In genomic region chr20:46004187-46004586, GRCh38 we compare ENCODE assay signal across 19 cellular contexts. TPM values are rescaled to one million over a fixed set of nuclear protein-coding genes. Genes with fewer than 3 reads are reported as not detected.
A peak's percentile ranks its signal among the peaks of the same experiment; 100 is the strongest.
DNase-seq lines count a peak whose midpoint lies in the region; ATAC-seq and TF ChIP-seq lines count a peak whose summit lies in the region.
"Had no signal": no experiment of that assay in that cellular context is flagged by ENCODE, and none has a peak within 500 bp of the region (broad histone marks: within the 10 kb centered on the region; RNA-seq: fewer than 3 reads in every experiment).

No MANE protein-coding gene starts in this region.

- TF ChIP-seq CTCF in CD14-positive monocyte (IDR thresholded peaks at IDR 0.05) = no peak
- TF ChIP-seq CTCF in DOHH2 (IDR thresholded peaks at IDR 0.05; ENCODE audit: low read depth, low read length, poor library complexity, severe bottlenecking) = no peak

- no peaks in the 10 kb centered on the region for H3K79me2 ChIP-seq in DOHH2 (ENCODE audit: control insufficient read depth, low read length)
- H3K79me2 ChIP-seq: parathyroid adenoma had no signal

- peak; percentile 88 for DNase-seq in CD14-positive monocyte (ENCODE audit: low spot score)
- no peak for DNase-seq in central memory CD8-positive, alpha-beta T cell (ENCODE audit: low spot score in 2 of 2)
- no peak for DNase-seq in naive thymus-derived CD4-positive, alpha-beta T cell
- DNase-seq in stimulated activated CD4-positive, alpha-beta T cell treated with anti-CD3 and anti-CD28 coated beads, Interleukin-2, amount 100 ng/mL, for 24 hours = no peak
- no peak for DNase-seq in mesenteric fat pad (ENCODE audit: low spot score)
- no peak for DNase-seq in NCI-H1436 treated with DMSO at 0.1 percent for 48 hours (lab: John Stamatoyannopoulos, UW)
- DNase-seq: effector CD8-positive, alpha-beta T cell; EL; MG63; stimulated activated CD4-positive, alpha-beta T cell treated with anti-CD3 and anti-CD28 coated beads, Interleukin-12 subunit alpha, Interleukin-12 subunit beta, amount 100 ng/mL, for 4 hours had no signal

- H3K27me3 ChIP-seq in DOHH2 (ENCODE audit: control insufficient read depth, low read length) = peaks cover 65% of the 10 kb centered on the region
- H3K27me3 ChIP-seq in naive thymus-derived CD4-positive, alpha-beta T cell (ENCODE audit: control insufficient read depth in 2 of 2, insufficient read depth in 2 of 2, low read length in 2 of 2) = no peaks in the 10 kb centered on the region

- CTCF ChIA-PET in naive thymus-derived CD4-positive, alpha-beta T cell (lab: Charles Lee) = interaction anchor here (1.9 to 3.1 kb wide), 2 partner anchors 9 to 11 kb away, joined by 8 to 10 read pairs; no protein-coding TSS in a partner anchor

- H3K9me3 Mint-ChIP-seq in CD14-positive monocyte = peaks cover 0 to 8% (median 2%) of the 10 kb centered on the region in 7 donors
- no peaks in the 10 kb centered on the region for H3K9me3 Mint-ChIP-seq in central memory CD8-positive, alpha-beta T cell
- no peaks in the 10 kb centered on the region for H3K9me3 Mint-ChIP-seq in naive thymus-derived CD4-positive, alpha-beta T cell
- H3K9me3 Mint-ChIP-seq: activated naive CD4-positive, alpha-beta T cell treated with anti-CD3 and anti-CD28 coated beads, Interleukin-2, amount 10 ng/mL, durations not matched to agents 7 days and 5 days; mesothelial cell of epicardium had no signal

- no peaks in the 10 kb centered on the region for H3F3A ChIP-seq in DOHH2 (ENCODE audit: control insufficient read depth, insufficient read depth)

- POLR2A ChIA-PET in naive thymus-derived CD4-positive, alpha-beta T cell (lab: Charles Lee) = interaction anchor here (0.7 kb wide), 1 partner anchor 31 kb away, joined by 3 read pairs; no protein-coding TSS in a partner anchor

- peaks cover 90% of the 10 kb centered on the region for H3K4me1 Mint-ChIP-seq in CD14-positive monocyte
- peaks cover 50% of the 10 kb centered on the region for H3K4me1 Mint-ChIP-seq in central memory CD8-positive, alpha-beta T cell
- peaks cover 59 to 92% (median 84%) of the 10 kb centered on the region in 7 donors for H3K4me1 Mint-ChIP-seq in naive thymus-derived CD4-positive, alpha-beta T cell

- ATAC-seq in central memory CD8-positive, alpha-beta T cell (replicated peaks; ENCODE audit: extremely low read depth, poor library complexity, severe bottlenecking) = no peak
- peak; percentile 31 for ATAC-seq in naive thymus-derived CD4-positive, alpha-beta T cell
- no peak for ATAC-seq in HG02571 (IDR thresholded peaks at IDR 0.05; ENCODE audit: unreplicated experiment)

- peaks cover 9 to 22% of the 10 kb centered on the region in 2 donors for H3K36me3 Mint-ChIP-seq in CD14-positive monocyte
- peaks cover 6% of the 10 kb centered on the region for H3K36me3 Mint-ChIP-seq in central memory CD8-positive, alpha-beta T cell (ENCODE audit: insufficient read depth)
- H3K36me3 Mint-ChIP-seq in naive thymus-derived CD4-positive, alpha-beta T cell = no peaks in the 10 kb centered on the region
- H3K36me3 Mint-ChIP-seq: activated naive CD4-positive, alpha-beta T cell treated with anti-CD3 and anti-CD28 coated beads, Interleukin-2, amount 10 ng/mL, durations not matched to agents 7 days and 5 days; mesothelial cell of epicardium had no signal

- H4K20me1 ChIP-seq in DOHH2 (ENCODE audit: control insufficient read depth, insufficient read depth, low read depth, low read length) = no peaks in the 10 kb centered on the region

- intact Hi-C loops in CD14-positive monocyte (cut with micrococcal nuclease) = loop anchor here (10.0 kb wide), 1 partner anchor 201 kb away; no protein-coding TSS in a partner anchor
- intact Hi-C loops in naive thymus-derived CD4-positive, alpha-beta T cell (cut with micrococcal nuclease) = no loop called here

- H3K36me3 ChIP-seq in DOHH2 (ENCODE audit: control insufficient read depth, low read length) = no peaks in the 10 kb centered on the region
- no peaks in the 10 kb centered on the region for H3K36me3 ChIP-seq in naive thymus-derived CD4-positive, alpha-beta T cell (ENCODE audit: control insufficient read depth in 2 of 3, insufficient read depth in 3 of 3, low read length in 3 of 3)
- H3K36me3 ChIP-seq: MG63, suprapubic skin had no signal

- no peaks in the 10 kb centered on the region for H3K9me2 ChIP-seq in DOHH2 (replicated peaks; ENCODE audit: control insufficient read depth, low read length)

- no peaks in the 10 kb centered on the region for H3K9me3 ChIP-seq in DOHH2 (ENCODE audit: control insufficient read depth, insufficient read depth, low read length)
- no peaks in the 10 kb centered on the region for H3K9me3 ChIP-seq in naive thymus-derived CD4-positive, alpha-beta T cell (ENCODE audit: control insufficient read depth in 2 of 3, low read length in 3 of 3)
- H3K9me3 ChIP-seq: MG63, suprapubic skin had no signal

- H3K27ac ChIP-seq in DOHH2 (ENCODE audit: low read depth, low read length) = no peak overlapping the region
- no peak overlapping the region for H3K27ac ChIP-seq in naive thymus-derived CD4-positive, alpha-beta T cell (ENCODE audit: low read depth, low read length)
- H3K27ac ChIP-seq: parathyroid adenoma, suprapubic skin had no signal

- H3K27ac Mint-ChIP-seq in CD14-positive monocyte = peak overlapping the region; percentile 91 to 99 (median 96)
- peak overlapping the region; percentile 78 for H3K27ac Mint-ChIP-seq in central memory CD8-positive, alpha-beta T cell (ENCODE audit: low read depth)
- peak overlapping the region in 5 of 9 donors; percentile 2 to 95 (median 28) for H3K27ac Mint-ChIP-seq in naive thymus-derived CD4-positive, alpha-beta T cell
- H3K27ac Mint-ChIP-seq: mesothelial cell of epicardium had no signal

- peak overlapping the region; percentile 72 for H3K4me2 ChIP-seq in DOHH2 (ENCODE audit: low read length)

- peaks cover 18% of the 10 kb centered on the region for H3K4me1 ChIP-seq in DOHH2 (ENCODE audit: control insufficient read depth, low read length)
- peaks cover 49 to 67% of the 10 kb centered on the region in 2 donors for H3K4me1 ChIP-seq in naive thymus-derived CD4-positive, alpha-beta T cell (ENCODE audit: control insufficient read depth in 2 of 2, insufficient read depth in 2 of 2, low read length in 2 of 2)

- peaks cover 28 to 57% (median 44%) of the 10 kb centered on the region in 3 donors for H3K27me3 Mint-ChIP-seq in CD14-positive monocyte (ENCODE audit: low read depth in 3 of 3)
- peaks cover 8% of the 10 kb centered on the region for H3K27me3 Mint-ChIP-seq in central memory CD8-positive, alpha-beta T cell
- peaks cover 5 to 23% (median 11%) of the 10 kb centered on the region in 5 donors for H3K27me3 Mint-ChIP-seq in naive thymus-derived CD4-positive, alpha-beta T cell

- peak overlapping the region; percentile 64 to 82 for H3K4me3 Mint-ChIP-seq in CD14-positive monocyte
- peak overlapping the region; percentile 71 for H3K4me3 Mint-ChIP-seq in central memory CD8-positive, alpha-beta T cell
- peak overlapping the region; percentile 22 to 85 (median 82) for H3K4me3 Mint-ChIP-seq in naive thymus-derived CD4-positive, alpha-beta T cell
- H3K4me3 Mint-ChIP-seq: mesothelial cell of epicardium had no signal

- H3K4me3 ChIP-seq in DOHH2 (ENCODE audit: low read length) = no peak overlapping the region
- peak overlapping the region; percentile 51 for H3K4me3 ChIP-seq in naive thymus-derived CD4-positive, alpha-beta T cell (ENCODE audit: low read length)
- H3K4me3 ChIP-seq: MG63 had no signal

RNA-seq across cellular contexts. Expression of gene MMP9, which starts 4.5 kb away (rescaled TPM):
- polyA plus RNA-seq in CD14-positive monocyte = 1 to 10 TPM in 1 of 2 donors, under 1 TPM in 1; 0.88 to 1.6 TPM
- total RNA-seq in naive thymus-derived CD4-positive, alpha-beta T cell = 10 to 100 TPM in 2 of 5 experiments, 1 to 10 TPM in 1, under 1 TPM in 2; 0.19 to 13.0 (median 1.9) TPM
- not detected for polyA plus RNA-seq in naive thymus-derived CD4-positive, alpha-beta T cell
- total RNA-seq in mesenteric fat pad = 18.3 TPM
- total RNA-seq: mesothelial cell of epicardium, SK-MEL-5 had no signal
- polyA plus RNA-seq: BJ had no signal

RNA-seq across cellular contexts. Expression of gene SLC12A5, which starts 24.8 kb away (rescaled TPM):
- polyA plus RNA-seq in CD14-positive monocyte = not detected
- not detected for total RNA-seq in naive thymus-derived CD4-positive, alpha-beta T cell
- polyA plus RNA-seq in naive thymus-derived CD4-positive, alpha-beta T cell = not detected
- total RNA-seq in mesenteric fat pad = 1.7 TPM
- total RNA-seq: bronchial epithelial cell had no signal

RNA-seq across cellular contexts. Expression of gene ZNF335, which starts 32.2 kb away (rescaled TPM):
- 1 to 10 TPM; 2.7 to 3.1 TPM for polyA plus RNA-seq in CD14-positive monocyte
- 10 to 100 TPM; 39.9 to 95.2 (median 53.8) TPM for total RNA-seq in naive thymus-derived CD4-positive, alpha-beta T cell
- 10 to 100 TPM in 1 of 2 donors, 1 to 10 TPM in 1; 7.1 to 14.6 TPM for polyA plus RNA-seq in naive thymus-derived CD4-positive, alpha-beta T cell
- total RNA-seq in mesenteric fat pad = 17.1 TPM

Comparison
In these comparisons a context has a peak if more than half of its experiments do, and no peak if none do; other contexts are left out.
1. H3K27ac Mint-ChIP-seq: peak in every context shown above with its lines; median percentile 96 in CD14-positive monocyte; 78 in central memory CD8-positive, alpha-beta T cell; 28 in naive thymus-derived CD4-positive, alpha-beta T cell.
2. intact Hi-C loops: an anchor here in CD14-positive monocyte (10.0 kb wide); none called in naive thymus-derived CD4-positive, alpha-beta T cell.